1 cellular context compared by ENCODE assay signal in the genomic region with DNA sequence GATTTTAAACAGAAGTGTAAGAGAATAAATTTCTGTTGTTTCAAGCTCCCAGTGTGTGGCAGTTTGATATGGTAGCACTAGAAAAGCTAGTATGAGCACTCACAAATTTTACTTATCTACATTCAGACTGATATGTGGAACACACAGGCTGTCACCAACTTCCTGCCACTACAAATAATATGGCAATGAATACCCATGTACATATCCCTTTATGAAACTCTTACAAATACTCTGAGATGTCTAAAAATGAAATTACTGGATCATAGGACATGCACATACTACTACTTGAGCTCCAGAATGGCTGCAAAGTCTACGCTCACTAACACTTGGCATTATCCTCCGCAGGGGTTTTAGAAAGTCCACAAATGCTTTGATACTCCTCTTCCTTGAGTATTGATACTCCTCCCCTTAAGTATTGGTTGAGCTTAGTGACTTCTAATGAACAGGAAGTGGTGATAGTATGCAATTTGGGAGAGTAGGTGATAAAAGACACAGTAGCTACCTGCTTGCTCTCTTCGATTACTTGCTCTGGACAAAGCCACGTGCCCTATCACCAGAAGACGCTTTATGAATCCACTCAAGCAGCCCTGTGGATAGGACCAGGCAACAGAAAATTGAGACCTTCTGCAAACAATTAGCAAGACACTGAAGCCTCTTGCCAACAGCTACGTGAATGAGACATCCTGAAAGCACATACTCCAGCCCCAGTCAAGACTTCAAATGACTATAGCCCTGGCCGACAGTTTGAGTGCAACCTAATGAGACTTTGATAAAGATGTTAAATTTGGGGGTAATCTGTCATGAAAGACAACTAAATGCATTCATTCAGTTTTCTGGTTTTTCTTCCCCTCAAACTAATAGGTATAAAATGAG.
TF ChIP-seq lines count a peak whose summit lies in the region.

No MANE protein-coding gene starts in this region.

TF ChIP-seq in K562, 482 proteins besides CTCF, POLR2A, EP300 and RAD21:
- TF ChIP-seq, protein P1, sequence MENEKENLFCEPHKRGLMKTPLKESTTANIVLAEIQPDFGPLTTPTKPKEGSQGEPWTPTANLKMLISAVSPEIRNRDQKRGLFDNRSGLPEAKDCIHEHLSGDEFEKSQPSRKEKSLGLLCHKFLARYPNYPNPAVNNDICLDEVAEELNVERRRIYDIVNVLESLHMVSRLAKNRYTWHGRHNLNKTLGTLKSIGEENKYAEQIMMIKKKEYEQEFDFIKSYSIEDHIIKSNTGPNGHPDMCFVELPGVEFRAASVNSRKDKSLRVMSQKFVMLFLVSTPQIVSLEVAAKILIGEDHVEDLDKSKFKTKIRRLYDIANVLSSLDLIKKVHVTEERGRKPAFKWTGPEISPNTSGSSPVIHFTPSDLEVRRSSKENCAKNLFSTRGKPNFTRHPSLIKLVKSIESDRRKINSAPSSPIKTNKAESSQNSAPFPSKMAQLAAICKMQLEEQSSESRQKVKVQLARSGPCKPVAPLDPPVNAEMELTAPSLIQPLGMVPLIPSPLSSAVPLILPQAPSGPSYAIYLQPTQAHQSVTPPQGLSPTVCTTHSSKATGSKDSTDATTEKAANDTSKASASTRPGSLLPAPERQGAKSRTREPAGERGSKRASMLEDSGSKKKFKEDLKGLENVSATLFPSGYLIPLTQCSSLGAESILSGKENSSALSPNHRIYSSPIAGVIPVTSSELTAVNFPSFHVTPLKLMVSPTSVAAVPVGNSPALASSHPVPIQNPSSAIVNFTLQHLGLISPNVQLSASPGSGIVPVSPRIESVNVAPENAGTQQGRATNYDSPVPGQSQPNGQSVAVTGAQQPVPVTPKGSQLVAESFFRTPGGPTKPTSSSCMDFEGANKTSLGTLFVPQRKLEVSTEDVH (IDR thresholded peaks at IDR 0.05; ENCODE audit: low read depth, partially characterized antibody), result no peak
- no peak for TF ChIP-seq ZNF253 (CRISPR knock-in tag; conservative IDR thresholded peaks at IDR 0.05)
- no peak for TF ChIP-seq ZFP1 (CRISPR knock-in tag; IDR thresholded peaks at IDR 0.05)
- TF ChIP-seq, protein P2, sequence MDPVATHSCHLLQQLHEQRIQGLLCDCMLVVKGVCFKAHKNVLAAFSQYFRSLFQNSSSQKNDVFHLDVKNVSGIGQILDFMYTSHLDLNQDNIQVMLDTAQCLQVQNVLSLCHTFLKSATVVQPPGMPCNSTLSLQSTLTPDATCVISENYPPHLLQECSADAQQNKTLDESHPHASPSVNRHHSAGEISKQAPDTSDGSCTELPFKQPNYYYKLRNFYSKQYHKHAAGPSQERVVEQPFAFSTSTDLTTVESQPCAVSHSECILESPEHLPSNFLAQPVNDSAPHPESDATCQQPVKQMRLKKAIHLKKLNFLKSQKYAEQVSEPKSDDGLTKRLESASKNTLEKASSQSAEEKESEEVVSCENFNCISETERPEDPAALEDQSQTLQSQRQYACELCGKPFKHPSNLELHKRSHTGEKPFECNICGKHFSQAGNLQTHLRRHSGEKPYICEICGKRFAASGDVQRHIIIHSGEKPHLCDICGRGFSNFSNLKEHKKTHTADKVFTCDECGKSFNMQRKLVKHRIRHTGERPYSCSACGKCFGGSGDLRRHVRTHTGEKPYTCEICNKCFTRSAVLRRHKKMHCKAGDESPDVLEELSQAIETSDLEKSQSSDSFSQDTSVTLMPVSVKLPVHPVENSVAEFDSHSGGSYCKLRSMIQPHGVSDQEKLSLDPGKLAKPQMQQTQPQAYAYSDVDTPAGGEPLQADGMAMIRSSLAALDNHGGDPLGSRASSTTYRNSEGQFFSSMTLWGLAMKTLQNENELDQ (CRISPR knock-in tag; IDR thresholded peaks at IDR 0.05; ENCODE audit: borderline replicate concordance), result no peak
- TF ChIP-seq TBL1XR1 (IDR thresholded peaks at IDR 0.05; ENCODE audit: low read length in 2 of 2), result no peak
TF ChIP-seq in K562: peak in this region for 0.
